In the genomic region with DNA sequence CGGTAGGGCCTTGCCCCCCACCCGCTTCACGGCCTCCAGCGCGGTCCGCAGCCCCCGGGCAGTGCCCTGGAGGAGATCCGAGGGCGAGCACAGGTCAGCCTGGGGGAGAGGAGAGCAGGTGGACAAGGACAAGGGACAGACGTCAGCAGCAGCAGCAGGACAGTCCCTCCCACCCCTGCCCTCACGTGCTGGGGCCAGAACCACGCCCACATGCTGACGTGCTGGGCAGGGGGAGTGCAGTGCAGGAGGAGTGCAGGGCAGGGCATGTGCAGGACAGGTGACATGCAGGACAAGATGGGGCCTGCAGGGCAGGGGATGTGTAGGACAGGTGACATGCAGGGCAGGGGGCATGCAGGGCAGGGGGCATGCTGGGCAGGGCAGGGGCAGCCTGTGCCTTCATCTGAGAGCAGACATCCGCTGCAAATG, we compare ENCODE assay signal across 17 cellular contexts. TPM values are rescaled to one million over a fixed set of nuclear protein-coding genes. Genes with fewer than 3 reads are reported as not detected.
A peak's percentile ranks its signal among the peaks of the same experiment; 100 is the strongest.
DNase-seq lines count a peak whose midpoint lies in the region; ATAC-seq, FAIRE-seq and TF ChIP-seq lines count a peak whose summit lies in the region.
"Had no signal": no experiment of that assay in that cellular context is flagged by ENCODE, and none has a peak within 500 bp of the region (broad histone marks: within the 10 kb centered on the region; RNA-seq: fewer than 3 reads in every experiment).

No MANE protein-coding gene starts in this region.

- H3K4me3 ChIP-seq in mucosa of descending colon = no peak overlapping the region
- H3K4me3 ChIP-seq: A549, PC-9 had no signal

- DNase-seq in natural killer cell treated with Interleukin-12 subunit alpha and Interleukin-12 subunit beta and Interleukin-15 and Interleukin-18, amount 100 ng/mL, for 72 hours (ENCODE audit: low spot score) = peak; percentile 57
- DNase-seq in natural killer cell = no peak
- peak; percentile 46 for DNase-seq in ecto neural progenitor cell (ENCODE audit: low spot score)
- DNase-seq in mucosa of descending colon = peak in 1 of 3 donors; percentile 42
- DNase-seq in urothelium cell line (ENCODE audit: low spot score) = no peak
- no peak for DNase-seq in COR-L47 (lab: John Stamatoyannopoulos, UW)
- no peak for DNase-seq in NCI-H524 treated with DMSO at 0.1 percent for 48 hours (lab: John Stamatoyannopoulos, UW)
- DNase-seq: GOT3, NCI-H146, NCI-H345, SHP77 had no signal

- H3K4me1 ChIP-seq in mucosa of descending colon (ENCODE audit: low read depth) = peaks cover 5% of the 10 kb centered on the region

- H3K9me3 ChIP-seq in mucosa of descending colon = no peaks in the 10 kb centered on the region
- H3K9me3 ChIP-seq: A549 had no signal

- intact Hi-C loops in natural killer cell (cut with micrococcal nuclease) = no loop called here
- intact Hi-C loops in mucosa of descending colon (cut with DNase I, micrococcal nuclease) = no loop called here

- no peak overlapping the region for H3K4me3 Mint-ChIP-seq in natural killer cell treated with Interleukin-12 subunit alpha and Interleukin-12 subunit beta and Interleukin-15 and Interleukin-18, amount 100 ng/mL, for 72 hours
- no peak overlapping the region for H3K4me3 Mint-ChIP-seq in natural killer cell

- no peak for ATAC-seq in natural killer cell treated with Interleukin-12 subunit alpha and Interleukin-12 subunit beta and Interleukin-15 and Interleukin-18, amount 100 ng/mL, for 72 hours
- no peak for ATAC-seq in natural killer cell
- ATAC-seq in mucosa of descending colon = peak; percentile 27
- no peak for ATAC-seq in GM19023 (IDR thresholded peaks at IDR 0.05; ENCODE audit: unreplicated experiment)
- ATAC-seq: A549 had no signal

- H3K36me3 ChIP-seq in mucosa of descending colon (ENCODE audit: low read depth) = peaks cover 4% of the 10 kb centered on the region

- peak; percentile 94 for FAIRE-seq in urothelium cell line (lab: Jason Lieb, UNC)
- FAIRE-seq: A549, G401.6, GM12892 had no signal

- no peaks in the 10 kb centered on the region for H3K4me1 Mint-ChIP-seq in natural killer cell treated with Interleukin-12 subunit alpha and Interleukin-12 subunit beta and Interleukin-15 and Interleukin-18, amount 100 ng/mL, for 72 hours (ENCODE audit: low read depth in 2 of 2)
- peaks cover 0 to 20% of the 10 kb centered on the region in 2 donors for H3K4me1 Mint-ChIP-seq in natural killer cell

- no peak overlapping the region for H3K27ac Mint-ChIP-seq in natural killer cell treated with Interleukin-12 subunit alpha and Interleukin-12 subunit beta and Interleukin-15 and Interleukin-18, amount 100 ng/mL, for 72 hours
- H3K27ac Mint-ChIP-seq in natural killer cell = peak overlapping the region in 1 of 2 donors; percentile 14

- no peaks in the 10 kb centered on the region for H3K36me3 Mint-ChIP-seq in natural killer cell treated with Interleukin-12 subunit alpha and Interleukin-12 subunit beta and Interleukin-15 and Interleukin-18, amount 100 ng/mL, for 72 hours
- no peaks in the 10 kb centered on the region for H3K36me3 Mint-ChIP-seq in natural killer cell

- H3K27me3 Mint-ChIP-seq in natural killer cell treated with Interleukin-12 subunit alpha and Interleukin-12 subunit beta and Interleukin-15 and Interleukin-18, amount 100 ng/mL, for 72 hours = no peaks in the 10 kb centered on the region
- H3K27me3 Mint-ChIP-seq in natural killer cell (ENCODE audit: low read depth in 2 of 2) = no peaks in the 10 kb centered on the region

- H3K9me3 Mint-ChIP-seq in natural killer cell treated with Interleukin-12 subunit alpha and Interleukin-12 subunit beta and Interleukin-15 and Interleukin-18, amount 100 ng/mL, for 72 hours = no peaks in the 10 kb centered on the region
- H3K9me3 Mint-ChIP-seq in natural killer cell = no peaks in the 10 kb centered on the region

- TF ChIP-seq CTCF in natural killer cell (IDR thresholded peaks at IDR 0.05) = no peak
- no peak for TF ChIP-seq CTCF in mucosa of descending colon (IDR thresholded peaks at IDR 0.05)

RNA-seq across cellular contexts. Expression of gene SAP25, which starts 1.5 kb away (rescaled TPM):
- 10 to 100 TPM; 10.1 to 25.2 TPM for total RNA-seq in natural killer cell treated with Interleukin-12 subunit alpha and Interleukin-12 subunit beta and Interleukin-15 and Interleukin-18, amount 100 ng/mL, for 72 hours
- total RNA-seq in natural killer cell (10 to 100 TPM; 25.9 to 46.4 (median 32.5) TPM), mucosa of descending colon (1 to 10 TPM; 2.8 to 4.3 (median 3.5) TPM)
- total RNA-seq: LHCN-M2 had no signal

RNA-seq across cellular contexts. Expression of gene LRCH4, which starts 10.7 kb away (rescaled TPM):
- 100 to 1,000 TPM; 125 to 150 TPM for total RNA-seq in natural killer cell treated with Interleukin-12 subunit alpha and Interleukin-12 subunit beta and Interleukin-15 and Interleukin-18, amount 100 ng/mL, for 72 hours
- total RNA-seq in natural killer cell (100 to 1,000 TPM; 282 to 296 (median 289) TPM), mucosa of descending colon (10 to 100 TPM; 57.2 to 71.0 (median 63.9) TPM)

RNA-seq across cellular contexts. Expression of gene FBXO24, which starts 10.9 kb away (rescaled TPM):
- under 1 TPM in 1 of 2 donors, not detected in 1; 0.21 TPM for total RNA-seq in natural killer cell treated with Interleukin-12 subunit alpha and Interleukin-12 subunit beta and Interleukin-15 and Interleukin-18, amount 100 ng/mL, for 72 hours
- under 1 TPM; 0.45 to 0.94 (median 0.88) TPM for total RNA-seq in natural killer cell
- total RNA-seq in mucosa of descending colon = 1 to 10 TPM in 1 of 3 donors, under 1 TPM in 2; 0.48 to 1.1 (median 0.66) TPM

RNA-seq across cellular contexts. Expression of gene PCOLCE, which starts 26.9 kb away (rescaled TPM):
- total RNA-seq in natural killer cell treated with Interleukin-12 subunit alpha and Interleukin-12 subunit beta and Interleukin-15 and Interleukin-18, amount 100 ng/mL, for 72 hours = 1 to 10 TPM; 5.4 to 5.6 TPM
- 10 to 100 TPM; 18.4 to 24.8 (median 21.7) TPM for total RNA-seq in natural killer cell
- total RNA-seq in mucosa of descending colon = 10 to 100 TPM in 2 of 3 donors, 1 to 10 TPM in 1; 6.1 to 47.9 (median 18.9) TPM

RNA-seq across cellular contexts. Expression of gene AGFG2, which starts 36.2 kb away (rescaled TPM):
- 10 to 100 TPM; 45.2 to 49.4 TPM for total RNA-seq in natural killer cell treated with Interleukin-12 subunit alpha and Interleukin-12 subunit beta and Interleukin-15 and Interleukin-18, amount 100 ng/mL, for 72 hours
- 10 to 100 TPM; 21.5 to 32.6 (median 22.2) TPM for total RNA-seq in natural killer cell
- 100 to 1,000 TPM in 1 of 3 donors, 10 to 100 TPM in 2; 56.5 to 113 (median 58.1) TPM for total RNA-seq in mucosa of descending colon

Comparison
In these comparisons a context has a peak if more than half of its experiments do, and no peak if none do; other contexts are left out.
1. DNase-seq: peak in natural killer cell treated with Interleukin-12 subunit alpha and Interleukin-12 subunit beta and Interleukin-15 and Interleukin-18, amount 100 ng/mL, for 72 hours (single experiment) and ecto neural progenitor cell (single experiment); none in natural killer cell (single experiment), urothelium cell line (single experiment), COR-L47 (single experiment) and NCI-H524 treated with DMSO at 0.1 percent for 48 hours (single experiment).